Comparison of ENCODE assay signal across 8 cellular contexts in the genomic region with DNA sequence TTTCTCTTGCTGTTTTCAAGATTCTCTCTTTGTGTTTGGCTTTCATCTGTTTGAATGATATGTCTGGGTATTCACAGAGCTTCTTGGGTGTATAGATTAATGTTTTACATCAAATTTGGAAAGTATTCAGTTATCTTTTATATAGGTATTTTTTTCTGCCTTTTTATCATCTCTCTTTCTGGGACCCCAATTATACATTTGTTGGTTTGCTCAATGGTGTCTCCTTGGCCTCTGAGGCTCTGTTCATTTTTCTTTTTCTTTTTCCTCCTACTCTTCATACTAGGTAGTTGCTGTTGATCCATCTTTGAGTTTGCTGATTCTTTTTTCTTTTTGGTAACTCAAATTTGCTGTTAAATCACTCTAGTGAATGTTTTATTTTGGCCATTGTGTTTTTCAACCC.
"Had no signal": no experiment of that assay in that cellular context is flagged by ENCODE, and none has a peak within 500 bp of the region (broad histone marks: within the 10 kb centered on the region; RNA-seq: fewer than 3 reads in every experiment).

No MANE protein-coding gene starts in this region.

- H3K36me3 ChIP-seq: HAP-1 had no signal

- DNase-seq: GOT3, H7, Kasumi-1, KG1 had no signal

- H3K27ac ChIP-seq: HL-60 had no signal

- H3K9me3 ChIP-seq: HAP-1 had no signal

- H3K4me3 ChIP-seq: HAP-1 had no signal

- ATAC-seq: HCT116, HepG2 had no signal
